Comparison of ENCODE assay signal across 9 cellular contexts in the genomic region with DNA sequence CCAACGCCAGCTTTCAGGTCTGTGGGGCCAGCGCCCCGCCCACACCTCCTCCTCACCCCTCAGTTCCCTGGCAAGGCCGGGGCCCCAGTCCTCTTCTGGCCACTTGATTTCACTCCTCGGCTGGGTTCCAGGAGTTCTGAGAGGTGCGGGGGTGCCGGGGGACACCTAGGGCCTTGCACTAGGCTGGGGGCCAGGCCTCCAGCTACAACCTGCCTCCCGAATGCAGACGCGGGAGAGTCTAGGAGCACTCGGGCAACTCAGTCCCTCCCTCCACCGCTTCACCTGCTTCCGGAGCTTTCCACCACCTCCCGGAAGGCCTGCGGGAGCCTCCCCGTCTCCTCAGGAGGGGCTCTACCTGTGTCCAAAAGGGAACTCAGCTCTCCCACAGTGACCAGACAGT.
"Had no signal": no experiment of that assay in that cellular context is flagged by ENCODE, and none has a peak within 500 bp of the region (broad histone marks: within the 10 kb centered on the region; RNA-seq: fewer than 3 reads in every experiment).

No MANE protein-coding gene starts in this region.

- H3K27me3 ChIP-seq: esophagus muscularis mucosa, transverse colon had no signal

- H3K9me3 ChIP-seq: esophagus muscularis mucosa, transverse colon had no signal

- H3K4me1 Mint-ChIP-seq: activated naive CD4-positive, alpha-beta T cell treated with anti-CD3 and anti-CD28 coated beads, Interleukin-2, amount 10 ng/mL, durations not matched to agents 7 days and 5 days had no signal

- H3K9me3 Mint-ChIP-seq: activated naive CD4-positive, alpha-beta T cell treated with anti-CD3 and anti-CD28 coated beads, Interleukin-2, amount 10 ng/mL, durations not matched to agents 7 days and 5 days; stimulated activated naive B cell treated with anti-CD40 and anti-IgM and Interleukin-4, amounts not matched to agents 10 μg/mL and 1 μg/mL and 100 μg/mL, for 72 hours had no signal

- H3K4me3 ChIP-seq: esophagus muscularis mucosa, transverse colon had no signal

- DNase-seq: activated CD4-positive, CD25-positive, alpha-beta regulatory T cell treated with anti-CD3 and anti-CD28 coated beads, Interleukin-2, amount 50 U/mL, for 72 hours; activated naive CD4-positive, alpha-beta T cell treated with anti-CD3 and anti-CD28 coated beads, Interleukin-2, amount 10 ng/mL, durations not matched to agents 7 days and 5 days; activated T-cell treated with anti-CD3 and anti-CD28 coated beads, Interleukin-2, amount 50 U/mL, for 1 hour; retina; stimulated activated CD4-positive, alpha-beta T cell treated with anti-CD3 and anti-CD28 coated beads, Interleukin-2, amount 100 ng/mL, for 48 hours; stimulated activated naive B cell treated with anti-CD40 and anti-IgM and Interleukin-4, amounts not matched to agents 10 μg/mL and 1 μg/mL and 100 μg/mL, for 72 hours; T-helper 1 cell; transverse colon had no signal

- H3K27ac ChIP-seq: transverse colon had no signal

- H3K27ac Mint-ChIP-seq: activated naive CD4-positive, alpha-beta T cell treated with anti-CD3 and anti-CD28 coated beads, Interleukin-2, amount 10 ng/mL, durations not matched to agents 7 days and 5 days; stimulated activated naive B cell treated with anti-CD40 and anti-IgM and Interleukin-4, amounts not matched to agents 10 μg/mL and 1 μg/mL and 100 μg/mL, for 72 hours had no signal

- H3K27me3 Mint-ChIP-seq: activated naive CD4-positive, alpha-beta T cell treated with anti-CD3 and anti-CD28 coated beads, Interleukin-2, amount 10 ng/mL, durations not matched to agents 7 days and 5 days; stimulated activated naive B cell treated with anti-CD40 and anti-IgM and Interleukin-4, amounts not matched to agents 10 μg/mL and 1 μg/mL and 100 μg/mL, for 72 hours had no signal

- ATAC-seq: stimulated activated naive B cell treated with anti-CD40 and anti-IgM and Interleukin-4, amounts not matched to agents 10 μg/mL and 1 μg/mL and 100 μg/mL, for 72 hours had no signal

- H3K4me3 Mint-ChIP-seq: activated naive CD4-positive, alpha-beta T cell treated with anti-CD3 and anti-CD28 coated beads, Interleukin-2, amount 10 ng/mL, durations not matched to agents 7 days and 5 days; stimulated activated naive B cell treated with anti-CD40 and anti-IgM and Interleukin-4, amounts not matched to agents 10 μg/mL and 1 μg/mL and 100 μg/mL, for 72 hours had no signal
